In the genomic region with DNA sequence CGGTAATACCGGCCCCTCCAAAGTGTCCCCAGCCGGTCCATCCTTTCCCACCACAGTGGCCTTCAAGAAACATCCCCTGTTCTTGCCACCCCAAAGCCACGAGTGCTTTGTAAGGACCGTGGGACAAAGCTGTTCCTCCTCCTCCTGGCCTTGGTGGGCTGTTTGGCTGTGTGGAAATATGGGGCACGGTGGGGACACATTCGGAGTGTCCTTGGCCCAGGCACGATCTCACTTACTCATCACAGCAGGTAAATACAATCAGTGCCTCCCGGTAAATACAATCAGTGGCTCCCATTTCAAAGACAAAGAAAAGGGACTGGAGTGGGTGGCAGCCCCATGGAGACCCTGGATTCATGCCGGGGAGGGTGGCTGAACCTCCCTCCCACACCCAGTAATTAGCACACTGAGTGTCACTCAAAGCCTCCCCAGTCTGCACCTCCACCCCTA, we compare ENCODE assay signal across 1 cellular context.
TF ChIP-seq lines count a peak whose summit lies in the region.

No MANE protein-coding gene starts in this region.

TF ChIP-seq in HepG2, 621 proteins besides CTCF, POLR2A, EP300 and RAD21 (continued from another document and continues in another):
- TF ChIP-seq TAF15 (IDR thresholded peaks at IDR 0.05; ENCODE audit: low read depth, low read length, poor library complexity, severe bottlenecking): no peak
- no peak for TF ChIP-seq KLF9 (CRISPR knock-in tag; IDR thresholded peaks at IDR 0.05; ENCODE audit: low read depth)
- TF ChIP-seq ZNF792 (CRISPR knock-in tag; IDR thresholded peaks at IDR 0.05): no peak
- no peak for TF ChIP-seq ZNF780A (CRISPR knock-in tag; IDR thresholded peaks at IDR 0.05)
- peak; percentile 18 for TF ChIP-seq ZFX (CRISPR knock-in tag; IDR thresholded peaks at IDR 0.05; ENCODE audit: low read depth)
- TF ChIP-seq ZNF232 (CRISPR knock-in tag; IDR thresholded peaks at IDR 0.05; ENCODE audit: borderline replicate concordance): no peak
- no peak for TF ChIP-seq HDAC6 (IDR thresholded peaks at IDR 0.05; ENCODE audit: low read depth, low read length)
- no peak for TF ChIP-seq NKX3-1 (CRISPR knock-in tag; IDR thresholded peaks at IDR 0.05)
- no peak for TF ChIP-seq MTA3 (CRISPR knock-in tag; IDR thresholded peaks at IDR 0.05)
- no peak for TF ChIP-seq FLYWCH1 (CRISPR knock-in tag; IDR thresholded peaks at IDR 0.05)
- TF ChIP-seq ZNF510 (CRISPR knock-in tag; IDR thresholded peaks at IDR 0.05; ENCODE audit: low read depth): no peak
- TF ChIP-seq ZNF607 (CRISPR knock-in tag; IDR thresholded peaks at IDR 0.05; ENCODE audit: borderline replicate concordance): peak; percentile 27; the same call in 1 of the 2 replicates
- TF ChIP-seq, protein P1, sequence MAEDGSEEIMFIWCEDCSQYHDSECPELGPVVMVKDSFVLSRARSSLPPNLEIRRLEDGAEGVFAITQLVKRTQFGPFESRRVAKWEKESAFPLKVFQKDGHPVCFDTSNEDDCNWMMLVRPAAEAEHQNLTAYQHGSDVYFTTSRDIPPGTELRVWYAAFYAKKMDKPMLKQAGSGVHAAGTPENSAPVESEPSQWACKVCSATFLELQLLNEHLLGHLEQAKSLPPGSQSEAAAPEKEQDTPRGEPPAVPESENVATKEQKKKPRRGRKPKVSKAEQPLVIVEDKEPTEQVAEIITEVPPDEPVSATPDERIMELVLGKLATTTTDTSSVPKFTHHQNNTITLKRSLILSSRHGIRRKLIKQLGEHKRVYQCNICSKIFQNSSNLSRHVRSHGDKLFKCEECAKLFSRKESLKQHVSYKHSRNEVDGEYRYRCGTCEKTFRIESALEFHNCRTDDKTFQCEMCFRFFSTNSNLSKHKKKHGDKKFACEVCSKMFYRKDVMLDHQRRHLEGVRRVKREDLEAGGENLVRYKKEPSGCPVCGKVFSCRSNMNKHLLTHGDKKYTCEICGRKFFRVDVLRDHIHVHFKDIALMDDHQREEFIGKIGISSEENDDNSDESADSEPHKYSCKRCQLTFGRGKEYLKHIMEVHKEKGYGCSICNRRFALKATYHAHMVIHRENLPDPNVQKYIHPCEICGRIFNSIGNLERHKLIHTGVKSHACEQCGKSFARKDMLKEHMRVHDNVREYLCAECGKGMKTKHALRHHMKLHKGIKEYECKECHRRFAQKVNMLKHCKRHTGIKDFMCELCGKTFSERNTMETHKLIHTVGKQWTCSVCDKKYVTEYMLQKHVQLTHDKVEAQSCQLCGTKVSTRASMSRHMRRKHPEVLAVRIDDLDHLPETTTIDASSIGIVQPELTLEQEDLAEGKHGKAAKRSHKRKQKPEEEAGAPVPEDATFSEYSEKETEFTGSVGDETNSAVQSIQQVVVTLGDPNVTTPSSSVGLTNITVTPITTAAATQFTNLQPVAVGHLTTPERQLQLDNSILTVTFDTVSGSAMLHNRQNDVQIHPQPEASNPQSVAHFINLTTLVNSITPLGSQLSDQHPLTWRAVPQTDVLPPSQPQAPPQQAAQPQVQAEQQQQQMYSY (CRISPR knock-in tag; IDR thresholded peaks at IDR 0.05): no peak
- no peak for TF ChIP-seq MBD4 (IDR thresholded peaks at IDR 0.05; ENCODE audit: borderline replicate concordance, low read length)
- TF ChIP-seq PRPF4 (IDR thresholded peaks at IDR 0.05; ENCODE audit: low read depth, low read length, poor library complexity, severe bottlenecking): no peak
- TF ChIP-seq, protein P2, sequence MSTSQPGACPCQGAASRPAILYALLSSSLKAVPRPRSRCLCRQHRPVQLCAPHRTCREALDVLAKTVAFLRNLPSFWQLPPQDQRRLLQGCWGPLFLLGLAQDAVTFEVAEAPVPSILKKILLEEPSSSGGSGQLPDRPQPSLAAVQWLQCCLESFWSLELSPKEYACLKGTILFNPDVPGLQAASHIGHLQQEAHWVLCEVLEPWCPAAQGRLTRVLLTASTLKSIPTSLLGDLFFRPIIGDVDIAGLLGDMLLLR (CRISPR knock-in tag; IDR thresholded peaks at IDR 0.05): no peak
- TF ChIP-seq, protein P3, sequence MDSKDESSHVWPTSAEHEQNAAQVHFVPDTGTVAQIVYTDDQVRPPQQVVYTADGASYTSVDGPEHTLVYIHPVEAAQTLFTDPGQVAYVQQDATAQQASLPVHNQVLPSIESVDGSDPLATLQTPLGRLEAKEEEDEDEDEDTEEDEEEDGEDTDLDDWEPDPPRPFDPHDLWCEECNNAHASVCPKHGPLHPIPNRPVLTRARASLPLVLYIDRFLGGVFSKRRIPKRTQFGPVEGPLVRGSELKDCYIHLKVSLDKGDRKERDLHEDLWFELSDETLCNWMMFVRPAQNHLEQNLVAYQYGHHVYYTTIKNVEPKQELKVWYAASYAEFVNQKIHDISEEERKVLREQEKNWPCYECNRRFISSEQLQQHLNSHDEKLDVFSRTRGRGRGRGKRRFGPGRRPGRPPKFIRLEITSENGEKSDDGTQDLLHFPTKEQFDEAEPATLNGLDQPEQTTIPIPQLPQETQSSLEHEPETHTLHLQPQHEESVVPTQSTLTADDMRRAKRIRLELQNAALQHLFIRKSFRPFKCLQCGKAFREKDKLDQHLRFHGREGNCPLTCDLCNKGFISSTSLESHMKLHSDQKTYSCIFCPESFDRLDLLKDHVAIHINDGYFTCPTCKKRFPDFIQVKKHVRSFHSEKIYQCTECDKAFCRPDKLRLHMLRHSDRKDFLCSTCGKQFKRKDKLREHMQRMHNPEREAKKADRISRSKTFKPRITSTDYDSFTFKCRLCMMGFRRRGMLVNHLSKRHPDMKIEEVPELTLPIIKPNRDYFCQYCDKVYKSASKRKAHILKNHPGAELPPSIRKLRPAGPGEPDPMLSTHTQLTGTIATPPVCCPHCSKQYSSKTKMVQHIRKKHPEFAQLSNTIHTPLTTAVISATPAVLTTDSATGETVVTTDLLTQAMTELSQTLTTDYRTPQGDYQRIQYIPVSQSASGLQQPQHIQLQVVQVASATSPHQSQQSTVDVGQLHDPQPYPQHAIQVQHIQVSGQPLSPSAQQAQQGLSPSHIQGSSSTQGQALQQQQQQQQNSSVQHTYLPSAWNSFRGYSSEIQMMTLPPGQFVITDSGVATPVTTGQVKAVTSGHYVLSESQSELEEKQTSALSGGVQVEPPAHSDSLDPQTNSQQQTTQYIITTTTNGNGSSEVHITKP (CRISPR knock-in tag; IDR thresholded peaks at IDR 0.05; ENCODE audit: low read depth): 0 out of 2 replicates have a peak, but pooled peaks have one; percentile 36
- TF ChIP-seq GTF3A (CRISPR knock-in tag; conservative IDR thresholded peaks at IDR 0.05): no peak
- peak; percentile 44 for TF ChIP-seq HDAC1 (CRISPR knock-in tag; IDR thresholded peaks at IDR 0.05)
- TF ChIP-seq MIER2 (CRISPR knock-in tag; IDR thresholded peaks at IDR 0.05): no peak
- TF ChIP-seq SNAPC2 (CRISPR knock-in tag; IDR thresholded peaks at IDR 0.05): no peak
- TF ChIP-seq SOX13 (IDR thresholded peaks at IDR 0.05): no peak
- TF ChIP-seq SOX13 (CRISPR knock-in tag; conservative IDR thresholded peaks at IDR 0.05 in 1 of 2, IDR thresholded peaks at IDR 0.05 in 1 of 2): peak in 1 of 2 experiments; percentile 43; a peak in 1 of 4 replicates
- TF ChIP-seq KDM3A (CRISPR knock-in tag; IDR thresholded peaks at IDR 0.05; ENCODE audit: low read depth): no peak
- no peak for TF ChIP-seq WIZ (CRISPR knock-in tag; IDR thresholded peaks at IDR 0.05)
- TF ChIP-seq ZNF382 (CRISPR knock-in tag; IDR thresholded peaks at IDR 0.05; ENCODE audit: borderline replicate concordance): no peak
- TF ChIP-seq THAP11 (CRISPR knock-in tag; IDR thresholded peaks at IDR 0.05): 0 out of 2 replicates have a peak, but pooled peaks have one; percentile 21
- peak; percentile 17; the same call in 1 of the 2 replicates for TF ChIP-seq YEATS2 (CRISPR knock-in tag; IDR thresholded peaks at IDR 0.05; ENCODE audit: borderline replicate concordance)
- TF ChIP-seq, protein P4, sequence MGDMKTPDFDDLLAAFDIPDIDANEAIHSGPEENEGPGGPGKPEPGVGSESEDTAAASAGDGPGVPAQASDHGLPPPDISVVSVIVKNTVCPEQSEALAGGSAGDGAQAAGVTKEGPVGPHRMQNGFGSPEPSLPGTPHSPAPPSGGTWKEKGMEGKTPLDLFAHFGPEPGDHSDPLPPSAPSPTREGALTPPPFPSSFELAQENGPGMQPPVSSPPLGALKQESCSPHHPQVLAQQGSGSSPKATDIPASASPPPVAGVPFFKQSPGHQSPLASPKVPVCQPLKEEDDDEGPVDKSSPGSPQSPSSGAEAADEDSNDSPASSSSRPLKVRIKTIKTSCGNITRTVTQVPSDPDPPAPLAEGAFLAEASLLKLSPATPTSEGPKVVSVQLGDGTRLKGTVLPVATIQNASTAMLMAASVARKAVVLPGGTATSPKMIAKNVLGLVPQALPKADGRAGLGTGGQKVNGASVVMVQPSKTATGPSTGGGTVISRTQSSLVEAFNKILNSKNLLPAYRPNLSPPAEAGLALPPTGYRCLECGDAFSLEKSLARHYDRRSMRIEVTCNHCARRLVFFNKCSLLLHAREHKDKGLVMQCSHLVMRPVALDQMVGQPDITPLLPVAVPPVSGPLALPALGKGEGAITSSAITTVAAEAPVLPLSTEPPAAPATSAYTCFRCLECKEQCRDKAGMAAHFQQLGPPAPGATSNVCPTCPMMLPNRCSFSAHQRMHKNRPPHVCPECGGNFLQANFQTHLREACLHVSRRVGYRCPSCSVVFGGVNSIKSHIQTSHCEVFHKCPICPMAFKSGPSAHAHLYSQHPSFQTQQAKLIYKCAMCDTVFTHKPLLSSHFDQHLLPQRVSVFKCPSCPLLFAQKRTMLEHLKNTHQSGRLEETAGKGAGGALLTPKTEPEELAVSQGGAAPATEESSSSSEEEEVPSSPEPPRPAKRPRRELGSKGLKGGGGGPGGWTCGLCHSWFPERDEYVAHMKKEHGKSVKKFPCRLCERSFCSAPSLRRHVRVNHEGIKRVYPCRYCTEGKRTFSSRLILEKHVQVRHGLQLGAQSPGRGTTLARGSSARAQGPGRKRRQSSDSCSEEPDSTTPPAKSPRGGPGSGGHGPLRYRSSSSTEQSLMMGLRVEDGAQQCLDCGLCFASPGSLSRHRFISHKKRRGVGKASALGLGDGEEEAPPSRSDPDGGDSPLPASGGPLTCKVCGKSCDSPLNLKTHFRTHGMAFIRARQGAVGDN (CRISPR knock-in tag; IDR thresholded peaks at IDR 0.05): 0 out of 2 replicates have a peak, but pooled peaks have one; percentile 16
- TF ChIP-seq TBX2 (CRISPR knock-in tag; IDR thresholded peaks at IDR 0.05; ENCODE audit: borderline replicate concordance): peak; percentile 56; the same call in 1 of the 2 replicates
- TF ChIP-seq NCOA2 (CRISPR knock-in tag; IDR thresholded peaks at IDR 0.05): peak; percentile 60; the same call in 1 of the 2 replicates
- 0 out of 2 replicates have a peak, but pooled peaks have one; percentile 17 for TF ChIP-seq KAT8 (CRISPR knock-in tag; IDR thresholded peaks at IDR 0.05)
- TF ChIP-seq, protein P5, sequence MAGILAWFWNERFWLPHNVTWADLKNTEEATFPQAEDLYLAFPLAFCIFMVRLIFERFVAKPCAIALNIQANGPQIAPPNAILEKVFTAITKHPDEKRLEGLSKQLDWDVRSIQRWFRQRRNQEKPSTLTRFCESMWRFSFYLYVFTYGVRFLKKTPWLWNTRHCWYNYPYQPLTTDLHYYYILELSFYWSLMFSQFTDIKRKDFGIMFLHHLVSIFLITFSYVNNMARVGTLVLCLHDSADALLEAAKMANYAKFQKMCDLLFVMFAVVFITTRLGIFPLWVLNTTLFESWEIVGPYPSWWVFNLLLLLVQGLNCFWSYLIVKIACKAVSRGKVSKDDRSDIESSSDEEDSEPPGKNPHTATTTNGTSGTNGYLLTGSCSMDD (CRISPR knock-in tag; IDR thresholded peaks at IDR 0.05): no peak
- peak; percentile 60; the same call in 1 of the 2 replicates for TF ChIP-seq TBX3 (IDR thresholded peaks at IDR 0.05; ENCODE audit: borderline replicate concordance)
- TF ChIP-seq, protein P6, sequence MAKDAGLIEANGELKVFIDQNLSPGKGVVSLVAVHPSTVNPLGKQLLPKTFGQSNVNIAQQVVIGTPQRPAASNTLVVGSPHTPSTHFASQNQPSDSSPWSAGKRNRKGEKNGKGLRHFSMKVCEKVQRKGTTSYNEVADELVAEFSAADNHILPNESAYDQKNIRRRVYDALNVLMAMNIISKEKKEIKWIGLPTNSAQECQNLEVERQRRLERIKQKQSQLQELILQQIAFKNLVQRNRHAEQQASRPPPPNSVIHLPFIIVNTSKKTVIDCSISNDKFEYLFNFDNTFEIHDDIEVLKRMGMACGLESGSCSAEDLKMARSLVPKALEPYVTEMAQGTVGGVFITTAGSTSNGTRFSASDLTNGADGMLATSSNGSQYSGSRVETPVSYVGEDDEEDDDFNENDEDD (CRISPR knock-in tag; IDR thresholded peaks at IDR 0.05; ENCODE audit: borderline replicate concordance): no peak
- no peak for TF ChIP-seq SAFB2 (CRISPR knock-in tag; IDR thresholded peaks at IDR 0.05; ENCODE audit: borderline replicate concordance, low read depth)
- TF ChIP-seq KDM5A (IDR thresholded peaks at IDR 0.05; ENCODE audit: borderline replicate concordance, low read length): no peak
- TF ChIP-seq, protein P7, sequence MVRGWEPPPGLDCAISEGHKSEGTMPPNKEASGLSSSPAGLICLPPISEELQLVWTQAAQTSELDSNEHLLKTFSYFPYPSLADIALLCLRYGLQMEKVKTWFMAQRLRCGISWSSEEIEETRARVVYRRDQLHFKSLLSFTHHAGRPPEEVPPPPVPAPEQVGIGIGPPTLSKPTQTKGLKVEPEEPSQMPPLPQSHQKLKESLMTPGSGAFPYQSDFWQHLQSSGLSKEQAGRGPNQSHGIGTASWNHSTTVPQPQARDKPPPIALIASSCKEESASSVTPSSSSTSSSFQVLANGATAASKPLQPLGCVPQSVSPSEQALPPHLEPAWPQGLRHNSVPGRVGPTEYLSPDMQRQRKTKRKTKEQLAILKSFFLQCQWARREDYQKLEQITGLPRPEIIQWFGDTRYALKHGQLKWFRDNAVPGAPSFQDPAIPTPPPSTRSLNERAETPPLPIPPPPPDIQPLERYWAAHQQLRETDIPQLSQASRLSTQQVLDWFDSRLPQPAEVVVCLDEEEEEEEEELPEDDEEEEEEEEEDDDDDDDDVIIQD (CRISPR knock-in tag; IDR thresholded peaks at IDR 0.05; ENCODE audit: low read depth): 0 out of 2 replicates have a peak, but pooled peaks have one; percentile 18
- TF ChIP-seq GATAD1 (CRISPR knock-in tag; IDR thresholded peaks at IDR 0.05): 0 out of 2 replicates have a peak, but pooled peaks have one; percentile 13
- TF ChIP-seq SOX5 (CRISPR knock-in tag; IDR thresholded peaks at IDR 0.05; ENCODE audit: borderline replicate concordance): peak; percentile 65
- TF ChIP-seq ZNF773 (CRISPR knock-in tag; IDR thresholded peaks at IDR 0.05; ENCODE audit: borderline replicate concordance): no peak
- no peak for TF ChIP-seq TOE1 (CRISPR knock-in tag; IDR thresholded peaks at IDR 0.05)
